In the genomic region with DNA sequence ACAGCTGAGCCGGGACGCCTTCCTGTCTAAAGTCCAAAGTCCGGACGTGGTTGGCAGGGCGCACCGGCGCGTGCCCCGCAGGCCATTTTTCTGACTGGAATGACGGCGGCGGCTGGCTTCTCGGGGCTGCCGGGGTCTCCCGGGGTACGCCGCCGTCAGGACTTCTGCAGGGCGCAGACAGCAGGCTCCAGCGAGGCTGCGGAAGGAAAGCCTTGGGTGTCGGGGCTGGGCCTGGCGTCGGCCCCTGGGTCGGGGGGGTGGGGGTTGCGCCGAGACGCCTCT, we compare ENCODE assay signal across 8 cellular contexts. TPM values are rescaled to one million over a fixed set of nuclear protein-coding genes. Genes with fewer than 3 reads are reported as not detected.
DNase-seq lines count a peak whose midpoint lies in the region; ATAC-seq and TF ChIP-seq lines count a peak whose summit lies in the region.

No MANE protein-coding gene starts in this region.

- peaks cover 12% of the 10 kb centered on the region for H3K36me3 Mint-ChIP-seq in nephron progenitor cell (ENCODE audit: low read depth)

- peaks cover 30% of the 10 kb centered on the region for H3K9me3 Mint-ChIP-seq in nephron progenitor cell

- no peaks in the 10 kb centered on the region for H3K27me3 Mint-ChIP-seq in nephron progenitor cell (ENCODE audit: low read depth, poor library complexity)

- peaks cover 26% of the 10 kb centered on the region for H3F3A ChIP-seq in SU-DHL-6 (ENCODE audit: insufficient read depth)

- H3K27ac ChIP-seq in SU-DHL-6 (ENCODE audit: low read depth, low read length): peak overlapping the region; percentile 84

- H3K9me3 ChIP-seq in SU-DHL-6 (ENCODE audit: insufficient read depth, low read length): peaks cover 8% of the 10 kb centered on the region; the same call in 1 of the 2 replicates

- peak overlapping the region; percentile 93 for H3K4me3 ChIP-seq in SU-DHL-6 (ENCODE audit: insufficient read depth, low read length, poor library complexity, severe bottlenecking)
- peak overlapping the region; percentile 84 for H3K4me3 ChIP-seq in epithelial cell of proximal tubule (ENCODE audit: low read depth, low read length)

- H2AFZ ChIP-seq in SU-DHL-6 (ENCODE audit: low read depth, low read length, severe bottlenecking): peak overlapping the region; percentile 74

- ATAC-seq in GM18868 (IDR thresholded peaks at IDR 0.05; ENCODE audit: unreplicated experiment) (peak; percentile 30), HG03095 (IDR thresholded peaks at IDR 0.05; ENCODE audit: unreplicated experiment) (peak; percentile 33), GM18517 (IDR thresholded peaks at IDR 0.05; ENCODE audit: unreplicated experiment) (no peak)

- H3K27ac Mint-ChIP-seq in nephron progenitor cell: peak overlapping the region; percentile 37

- peak; percentile 76 for DNase-seq in ACHN
- no peak for DNase-seq in epithelial cell of proximal tubule (ENCODE audit: low read depth)
- peak; percentile 68 for DNase-seq in nephron progenitor cell
- DNase-seq in NCI-H2029 treated with DMSO at 0.1 percent for 48 hours (lab: John Stamatoyannopoulos, UW): no peak

- peak overlapping the region; percentile 85 for H3K4me2 ChIP-seq in SU-DHL-6 (ENCODE audit: low read depth, low read length, poor library complexity, severe bottlenecking)

- H3K4me3 Mint-ChIP-seq in nephron progenitor cell: peak overlapping the region; percentile 87

- 0 out of 2 replicates have a peak, but pooled peaks cover 4% of the 10 kb centered on the region for H3K36me3 ChIP-seq in SU-DHL-6 (ENCODE audit: low read length)

- in situ Hi-C loops in ACHN (cut with HindIII; ENCODE audit: low pct_ligation_motif_present, low pct_unique_long_range_greater_than_20kb, low sequenced_read_pairs): no loop called here

- H4K20me1 ChIP-seq in SU-DHL-6 (ENCODE audit: low read depth, low read length): no peaks in the 10 kb centered on the region

- H3K9ac ChIP-seq in SU-DHL-6 (ENCODE audit: low read length): peak overlapping the region; percentile 71

- TF ChIP-seq CTCF in SU-DHL-6 (IDR thresholded peaks at IDR 0.05; ENCODE audit: insufficient read depth, low read length, poor library complexity, severe bottlenecking): no peak
- TF ChIP-seq CTCF in epithelial cell of proximal tubule (conservative IDR thresholded peaks at IDR 0.05; ENCODE audit: low read depth, low read length): no peak
- no peak for TF ChIP-seq CTCF in nephron progenitor cell (IDR thresholded peaks at IDR 0.05)

- no peaks in the 10 kb centered on the region for H3K9me2 ChIP-seq in SU-DHL-6 (replicated peaks; ENCODE audit: insufficient read depth, low read length)

- peaks cover 39% of the 10 kb centered on the region for H3K79me2 ChIP-seq in SU-DHL-6 (ENCODE audit: insufficient read depth, low read length)

- H3K4me1 Mint-ChIP-seq in nephron progenitor cell: peaks cover 38% of the 10 kb centered on the region

- H3K27me3 ChIP-seq in SU-DHL-6 (ENCODE audit: low read length): no peaks in the 10 kb centered on the region

RNA-seq across cellular contexts. Expression of a gene that starts 32.8 kb away (rescaled TPM):
- total RNA-seq in epithelial cell of proximal tubule: 10.4 and 12.1 TPM in 2 replicates

Comparison
In these comparisons a context has a peak if more than half of its experiments do, and no peak if none do; other contexts are left out.
1. DNase-seq: peak in ACHN (single experiment) and nephron progenitor cell (single experiment); none in epithelial cell of proximal tubule (single experiment) and NCI-H2029 treated with DMSO at 0.1 percent for 48 hours (single experiment).